In genomic region chr10:131555406-131555805, GRCh38 we compare ENCODE assay signal across 28 cellular contexts.
"Had no signal": no experiment of that assay in that cellular context is flagged by ENCODE, and none has a peak within 500 bp of the region (broad histone marks: within the 10 kb centered on the region; RNA-seq: fewer than 3 reads in every experiment).

No MANE protein-coding gene starts in this region.

- H3K27ac Mint-ChIP-seq: activated CD4-positive, alpha-beta memory T cell treated with anti-CD3 and anti-CD28 coated beads for 36 hours; activated naive CD8-positive, alpha-beta T cell treated with anti-CD3 and anti-CD28 coated beads for 36 hours; activated T-cell treated with anti-CD3 and anti-CD28 coated beads, Interleukin-2, amount 50 U/mL, for 72 hours; activated T-helper 17 cell treated with anti-CD3 and anti-CD28 coated beads, Interleukin-2, amount 50 U/mL, for 72 hours; T-helper 2 cell treated with Interferon-gamma antibody and Interleukin-4, amounts not matched to agents 5 μg/mL and 100 μg/mL, for 36 hours; WTC11 had no signal

- H3K9me3 ChIP-seq: SJCRH30 had no signal

- H3K36me3 ChIP-seq: brain microvascular endothelial cell, SJCRH30 had no signal

- H3K4me1 Mint-ChIP-seq: activated naive CD8-positive, alpha-beta T cell treated with anti-CD3 and anti-CD28 coated beads for 36 hours; activated T-helper 17 cell treated with anti-CD3 and anti-CD28 coated beads, Interleukin-2, amount 50 U/mL, for 72 hours; WTC11 had no signal

- H3K4me1 ChIP-seq: SJCRH30 had no signal

- H3K36me3 Mint-ChIP-seq: activated CD4-positive, alpha-beta memory T cell treated with anti-CD3 and anti-CD28 coated beads for 36 hours; activated naive CD8-positive, alpha-beta T cell treated with anti-CD3 and anti-CD28 coated beads for 36 hours had no signal

- H3K4me3 ChIP-seq: SJCRH30, SK-N-MC had no signal

- H3K27me3 Mint-ChIP-seq: activated T-helper 17 cell treated with anti-CD3 and anti-CD28 coated beads, Interleukin-2, amount 50 U/mL, for 72 hours had no signal

- H3K9me3 Mint-ChIP-seq: activated CD4-positive, alpha-beta memory T cell treated with anti-CD3 and anti-CD28 coated beads for 36 hours; activated naive CD8-positive, alpha-beta T cell treated with anti-CD3 and anti-CD28 coated beads for 36 hours; activated T-cell treated with anti-CD3 and anti-CD28 coated beads, Interleukin-2, amount 50 U/mL, for 72 hours; activated T-helper 17 cell treated with anti-CD3 and anti-CD28 coated beads, Interleukin-2, amount 50 U/mL, for 72 hours; T-helper 2 cell treated with Interferon-gamma antibody and Interleukin-4, amounts not matched to agents 5 μg/mL and 100 μg/mL, for 36 hours had no signal

- H3K27ac ChIP-seq: brain microvascular endothelial cell, SJCRH30, SK-N-MC had no signal

- ATAC-seq: activated T-cell treated with anti-CD3 and anti-CD28 coated beads, Interleukin-2, amount 50 U/mL, for 72 hours; activated T-helper 17 cell treated with anti-CD3 and anti-CD28 coated beads, Interleukin-2, amount 50 U/mL, for 72 hours; Panc1; WTC11 had no signal

- DNase-seq: activated CD4-positive, alpha-beta memory T cell treated with anti-CD3 and anti-CD28 coated beads for 36 hours; activated CD4-positive, alpha-beta T cell treated with anti-CD3 and anti-CD28 coated beads for 4 hours; activated CD4-positive, alpha-beta T cell treated with anti-CD3 and anti-CD28 coated beads, Interleukin-2, amount 50 U/mL, for 1 hour; activated CD4-positive, CD25-positive, alpha-beta regulatory T cell treated with anti-CD3 and anti-CD28 coated beads, Interleukin-2, amount 50 U/mL, for 72 hours; activated effector memory CD4-positive, alpha-beta T cell treated with anti-CD3 and anti-CD28 coated beads, Interleukin-2, amount 50 U/mL, for 16 hours; activated naive CD4-positive, alpha-beta T cell; activated naive CD4-positive, alpha-beta T cell treated with anti-CD3 and anti-CD28 coated beads, Interleukin-2, amount 50 U/mL, for 16 hours; activated naive CD8-positive, alpha-beta T cell treated with anti-CD3 and anti-CD28 coated beads for 36 hours; activated T-cell treated with anti-CD3 and anti-CD28 coated beads, Interleukin-2, amount 50 U/mL, for 1 hour; activated T-cell treated with anti-CD3 and anti-CD28 coated beads, Interleukin-2, amount 50 U/mL, for 72 hours; amniotic stem cell; aorta; brain microvascular endothelial cell; Karpas-422; KBM-7; NCI-H1105 treated with DMSO at 0.1 percent for 48 hours; NCI-H1436 treated with DMSO at 0.1 percent for 48 hours; NCI-H1694 treated with DMSO at 0.1 percent for 48 hours; NCI-H2029; NCI-H345; NCI-H524 treated with DMSO at 0.1 percent for 48 hours; SHP77; SJCRH30 had no signal

- H3K4me3 Mint-ChIP-seq: activated CD4-positive, alpha-beta memory T cell treated with anti-CD3 and anti-CD28 coated beads for 36 hours; activated naive CD8-positive, alpha-beta T cell treated with anti-CD3 and anti-CD28 coated beads for 36 hours; activated T-cell treated with anti-CD3 and anti-CD28 coated beads, Interleukin-2, amount 50 U/mL, for 72 hours; activated T-helper 17 cell treated with anti-CD3 and anti-CD28 coated beads, Interleukin-2, amount 50 U/mL, for 72 hours; T-helper 2 cell treated with Interferon-gamma antibody and Interleukin-4, amounts not matched to agents 5 μg/mL and 100 μg/mL, for 36 hours; WTC11 had no signal

- H3K27me3 ChIP-seq: brain microvascular endothelial cell, SJCRH30 had no signal
